Comparison of ENCODE assay signal across 20 cellular contexts in genomic region chr9:102499468-102499867, GRCh38.
A peak's percentile ranks its signal among the peaks of the same experiment; 100 is the strongest.
DNase-seq lines count a peak whose midpoint lies in the region; ATAC-seq, FAIRE-seq and TF ChIP-seq lines count a peak whose summit lies in the region.
"Had no signal": no experiment of that assay in that cellular context is flagged by ENCODE, and none has a peak within 500 bp of the region (broad histone marks: within the 10 kb centered on the region; RNA-seq: fewer than 3 reads in every experiment).

No MANE protein-coding gene starts in this region.

- no peaks in the 10 kb centered on the region for H3K36me3 Mint-ChIP-seq in naive thymus-derived CD8-positive, alpha-beta T cell
- H3K36me3 Mint-ChIP-seq: activated naive CD8-positive, alpha-beta T cell treated with anti-CD3 and anti-CD28 coated beads for 36 hours; CD8-positive, alpha-beta memory T cell; memory B cell; stimulated activated naive B cell treated with anti-CD40 and anti-IgM and Interleukin-4, amounts not matched to agents 10 μg/mL and 1 μg/mL and 100 μg/mL, for 72 hours had no signal

- DNase-seq in DMS53 (lab: John Stamatoyannopoulos, UW) (peak; percentile 63), GM12878 (ENCODE audit: low read depth, low spot score) (no peak), coronary artery (ENCODE audit: low spot score) (no peak), D721Med (ENCODE audit: insufficient read length, low spot score) (no peak)
- DNase-seq in naive thymus-derived CD8-positive, alpha-beta T cell = no peak
- no peak for DNase-seq in activated T-cell treated with anti-CD3 and anti-CD28 coated beads, Interleukin-2, amount 50 U/mL, for 48 hours
- DNase-seq: activated CD4-positive, alpha-beta T cell treated with anti-CD3 and anti-CD28 coated beads for 1 hour; activated naive CD8-positive, alpha-beta T cell treated with anti-CD3 and anti-CD28 coated beads for 36 hours; CD8-positive, alpha-beta memory T cell; endodermal cell; foreskin melanocyte; NCI-H2029 treated with DMSO at 0.1 percent for 48 hours; NCI-H748 treated with DMSO at 0.1 percent for 48 hours; stimulated activated naive B cell treated with anti-CD40 and anti-IgM and Interleukin-4, amounts not matched to agents 10 μg/mL and 1 μg/mL and 100 μg/mL, for 72 hours; T-helper 17 cell; upper lobe of right lung had no signal

- RAD21 ChIA-PET in GM12878 (lab: Charles Lee; ENCODE audit: unreplicated experiment) = no interaction called here

- no peak overlapping the region for H3K4me3 Mint-ChIP-seq in naive thymus-derived CD8-positive, alpha-beta T cell
- H3K4me3 Mint-ChIP-seq: activated naive CD8-positive, alpha-beta T cell treated with anti-CD3 and anti-CD28 coated beads for 36 hours; CD8-positive, alpha-beta memory T cell; endodermal cell; memory B cell; stimulated activated naive B cell treated with anti-CD40 and anti-IgM and Interleukin-4, amounts not matched to agents 10 μg/mL and 1 μg/mL and 100 μg/mL, for 72 hours; T-helper 17 cell had no signal

- peak overlapping the region; percentile 7; the same call in 1 of the 2 replicates for H2AFZ ChIP-seq in GM12878 (ENCODE audit: control insufficient read depth, low read depth, low read length)

- H3K4me3 ChIP-seq in GM12878 (no peak overlapping the region), coronary artery (no peak overlapping the region)
- H3K4me3 ChIP-seq: upper lobe of right lung had no signal

- in situ Hi-C loops in GM12878 (cut with MboI) = no loop called here

- H3K9ac ChIP-seq in GM12878 (ENCODE audit: control insufficient read depth, insufficient read depth, low read length) = no peak overlapping the region

- 0% methylated on average over 1 of the region's 1 CpG for WGBS in GM12878 (ENCODE audit: insufficient coverage, insufficient replicate concordance, low lambda C conversion rate, missing lambda C conversion rate)

- TF ChIP-seq EP300 in GM12878 (IDR thresholded peaks at IDR 0.05; ENCODE audit: borderline replicate concordance in 1 of 2, control insufficient read depth in 1 of 2, low read depth in 2 of 2, low read length in 2 of 2) = no peak

- no peak for FAIRE-seq in GM12878 (lab: Jason Lieb, UNC)
- no peak for FAIRE-seq in D721Med (lab: Jason Lieb, UNC)
- FAIRE-seq: HTR-8/SVneo had no signal

- H3K27me3 ChIP-seq in GM12878 (replicated peaks in 1 of 2; ENCODE audit: control insufficient read depth in 2 of 2, insufficient read depth in 2 of 2, low read length in 1 of 2) = no peaks in the 10 kb centered on the region
- H3K27me3 ChIP-seq: upper lobe of right lung had no signal

- POLR2A ChIA-PET in GM12878 (lab: Charles Lee) = no interaction called here
- POLR2A ChIA-PET in naive thymus-derived CD8-positive, alpha-beta T cell (lab: Charles Lee) = no interaction called here

- TF ChIP-seq POLR2A in GM12878 (IDR thresholded peaks at IDR 0.05; ENCODE audit: low read depth, low read length) = no peak

- H3K4me2 ChIP-seq in GM12878 (ENCODE audit: control insufficient read depth, insufficient read depth) = no peak overlapping the region

- CTCF ChIA-PET in GM12878 (lab: Yijun Ruan, JAX) = no interaction called here

- no peaks in the 10 kb centered on the region for H3K79me2 ChIP-seq in GM12878 (ENCODE audit: control insufficient read depth, insufficient read depth, low read length)

- no peaks in the 10 kb centered on the region for H3K4me1 Mint-ChIP-seq in naive thymus-derived CD8-positive, alpha-beta T cell
- H3K4me1 Mint-ChIP-seq: activated naive CD8-positive, alpha-beta T cell treated with anti-CD3 and anti-CD28 coated beads for 36 hours; CD8-positive, alpha-beta memory T cell; memory B cell; stimulated activated naive B cell treated with anti-CD40 and anti-IgM and Interleukin-4, amounts not matched to agents 10 μg/mL and 1 μg/mL and 100 μg/mL, for 72 hours; T-helper 17 cell had no signal

- ATAC-seq in GM19467 (IDR thresholded peaks at IDR 0.05; ENCODE audit: unreplicated experiment) (peak; percentile 49), HG03196 (IDR thresholded peaks at IDR 0.05; ENCODE audit: unreplicated experiment) (peak; percentile 85), GM12878 (no peak)
- no peak for ATAC-seq in naive thymus-derived CD8-positive, alpha-beta T cell
- ATAC-seq: stimulated activated naive B cell treated with anti-CD40 and anti-IgM and Interleukin-4, amounts not matched to agents 10 μg/mL and 1 μg/mL and 100 μg/mL, for 72 hours; T-helper 17 cell; upper lobe of right lung had no signal

- H3K27ac Mint-ChIP-seq in naive thymus-derived CD8-positive, alpha-beta T cell = no peak overlapping the region
- H3K27ac Mint-ChIP-seq: activated naive CD8-positive, alpha-beta T cell treated with anti-CD3 and anti-CD28 coated beads for 36 hours; CD8-positive, alpha-beta memory T cell; endodermal cell; memory B cell; stimulated activated naive B cell treated with anti-CD40 and anti-IgM and Interleukin-4, amounts not matched to agents 10 μg/mL and 1 μg/mL and 100 μg/mL, for 72 hours; T-helper 17 cell had no signal

- H3K9me3 Mint-ChIP-seq in naive thymus-derived CD8-positive, alpha-beta T cell = peaks cover 0 to 21% (median 6%) of the 10 kb centered on the region in 9 donors

- H3K9me3 ChIP-seq in GM12878 (replicated peaks; ENCODE audit: control insufficient read depth, insufficient read depth, low read length) = no peaks in the 10 kb centered on the region
- H3K9me3 ChIP-seq: upper lobe of right lung had no signal

- H3K36me3 ChIP-seq in GM12878 (ENCODE audit: control insufficient read depth in 2 of 2, insufficient read depth in 2 of 2, low read length in 1 of 2) = no peaks in the 10 kb centered on the region
- H3K36me3 ChIP-seq: upper lobe of right lung had no signal

- no peaks in the 10 kb centered on the region for H3K4me1 ChIP-seq in GM12878 (ENCODE audit: control insufficient read depth, insufficient read depth, low read length)
- H3K4me1 ChIP-seq: upper lobe of right lung had no signal

- H4K20me1 ChIP-seq in GM12878 (ENCODE audit: control insufficient read depth, insufficient read depth) = no peaks in the 10 kb centered on the region

- TF ChIP-seq CTCF in GM12878 (IDR thresholded peaks at IDR 0.05 in 2 of 3, conservative IDR thresholded peaks at IDR 0.05 in 1 of 3; ENCODE audit: control insufficient read depth in 2 of 3, extremely low read depth in 1 of 3, insufficient read depth in 1 of 3, low read depth in 3 of 3, low read length in 3 of 3) (no peak), coronary artery (IDR thresholded peaks at IDR 0.05) (no peak), D721Med (IDR thresholded peaks at IDR 0.05; ENCODE audit: insufficient read depth, missing control alignments) (no peak)

- H3K27ac ChIP-seq in GM12878 (ENCODE audit: control insufficient read depth, insufficient read depth) = no peak overlapping the region
- H3K27ac ChIP-seq in coronary artery = no peak overlapping the region
- H3K27ac ChIP-seq: upper lobe of right lung had no signal

- intact Hi-C loops in GM12878 (cut with micrococcal nuclease; ENCODE audit: unreplicated experiment) = no loop called here

- H3K27me3 Mint-ChIP-seq in naive thymus-derived CD8-positive, alpha-beta T cell = peaks cover 0 to 4% (median 0%) of the 10 kb centered on the region in 5 donors
- H3K27me3 Mint-ChIP-seq: activated naive CD8-positive, alpha-beta T cell treated with anti-CD3 and anti-CD28 coated beads for 36 hours; CD8-positive, alpha-beta memory T cell; memory B cell; stimulated activated naive B cell treated with anti-CD40 and anti-IgM and Interleukin-4, amounts not matched to agents 10 μg/mL and 1 μg/mL and 100 μg/mL, for 72 hours; T-helper 17 cell had no signal

- SMC1A ChIA-PET in GM12878 (lab: Charles Lee; ENCODE audit: uncharacterized antibody, unreplicated experiment) = no interaction called here

- BruUV-seq in GM12878 (replicated peaks; lab: Mats Ljungman, UMichigan) = no TSS peak

- TF ChIP-seq RAD21 in GM12878 (IDR thresholded peaks at IDR 0.05; ENCODE audit: insufficient read depth, low read depth, low read length) = no peak

TF ChIP-seq in GM12878, 131 proteins besides CTCF, POLR2A, EP300 and RAD21 (continues in another document):
- TF ChIP-seq ETV6 (conservative IDR thresholded peaks at IDR 0.05 in 1 of 2, IDR thresholded peaks at IDR 0.05 in 1 of 2; ENCODE audit: borderline replicate concordance in 1 of 2, low read depth in 1 of 2) = peak in 1 of 2 experiments; percentile 90; a peak in 2 of 4 replicates
- TF ChIP-seq SMARCA5 (IDR thresholded peaks at IDR 0.05) = no peak
- TF ChIP-seq YY1 (IDR thresholded peaks at IDR 0.05; ENCODE audit: low read depth, low read length) = no peak
- TF ChIP-seq MYC (IDR thresholded peaks at IDR 0.05; ENCODE audit: insufficient read depth, insufficient read length, insufficient replicate concordance, low read length, severe bottlenecking) = no peak
- no peak for TF ChIP-seq PBX3 (IDR thresholded peaks at IDR 0.05; ENCODE audit: insufficient replicate concordance, low read depth, low read length)
- TF ChIP-seq GATAD2B (conservative IDR thresholded peaks at IDR 0.05; ENCODE audit: low read depth) = no peak
- no peak for TF ChIP-seq NR2C2 (IDR thresholded peaks at IDR 0.05; ENCODE audit: borderline replicate concordance, control insufficient read depth, insufficient read length, low read depth)
- peak in 1 of 2 experiments; percentile 14; a peak in 1 of 3 replicates for TF ChIP-seq EGR1 (IDR thresholded peaks at IDR 0.05; ENCODE audit: borderline replicate concordance in 1 of 2, low read depth in 2 of 2, low read length in 2 of 2)
- TF ChIP-seq POLR2AphosphoS2 (IDR thresholded peaks at IDR 0.05; ENCODE audit: low read depth, low read length) = no peak
- no peak for TF ChIP-seq CHD2 (IDR thresholded peaks at IDR 0.05; ENCODE audit: borderline replicate concordance, low read depth, low read length)
- TF ChIP-seq CBFB (IDR thresholded peaks at IDR 0.05; ENCODE audit: low read depth) = 0 out of 2 replicates have a peak, but pooled peaks have one; percentile 27
- peak; percentile 54; the same call in 1 of the 2 replicates for TF ChIP-seq RUNX3 (IDR thresholded peaks at IDR 0.05; ENCODE audit: low read length)

Comparison
In these comparisons a context has a peak if more than half of its experiments do, and no peak if none do; other contexts are left out.
1. ATAC-seq: peak in GM19467 (single experiment) and HG03196 (single experiment); none in GM12878 (single experiment) and naive thymus-derived CD8-positive, alpha-beta T cell (0 of 2).